In the genomic region with DNA sequence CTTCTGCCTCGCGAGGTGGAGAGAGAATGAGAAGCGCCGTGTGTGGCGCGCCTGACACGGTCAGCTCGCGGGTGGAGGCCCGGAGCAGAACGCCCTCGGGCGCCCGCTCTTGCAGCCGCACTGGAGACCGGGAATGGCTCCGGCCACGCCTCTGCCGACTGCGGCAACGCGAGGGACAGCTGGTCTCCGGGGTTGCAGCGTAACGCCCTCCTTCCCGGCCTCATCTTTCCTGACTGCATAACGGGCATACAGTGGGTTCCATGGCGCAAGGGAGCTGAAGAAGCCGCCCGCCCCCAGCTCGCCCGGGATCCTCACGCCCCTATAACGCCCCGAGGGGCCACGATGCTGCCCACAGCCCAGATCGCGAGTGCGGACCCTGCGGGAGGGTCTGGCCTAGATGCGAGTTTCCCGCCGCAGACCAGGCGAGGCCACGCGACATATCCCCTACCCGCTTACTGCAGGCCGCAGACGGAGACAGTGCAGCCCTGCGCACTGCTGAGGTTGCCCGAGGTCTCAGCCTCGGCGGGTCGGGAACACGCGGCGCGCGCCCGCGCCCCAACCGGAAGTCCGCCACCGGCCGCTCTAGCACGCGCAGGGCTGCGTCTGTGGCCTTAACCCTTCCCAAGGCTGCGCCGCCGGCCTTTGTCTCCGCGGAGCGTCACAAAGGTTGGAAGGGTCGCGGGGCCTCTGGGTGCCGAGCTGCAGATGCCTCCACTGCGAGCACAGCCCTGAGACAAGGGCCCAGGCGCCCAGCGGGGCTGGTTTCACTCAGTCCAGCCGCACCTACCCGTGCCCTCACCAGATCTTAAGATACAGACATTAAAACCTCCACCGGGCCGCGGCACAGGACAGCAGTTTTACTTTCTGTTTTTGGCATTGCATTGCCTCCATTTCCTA, we compare ENCODE assay signal across 1 cellular context.
TF ChIP-seq lines count a peak whose summit lies in the region.

No MANE protein-coding gene starts in this region.

TF ChIP-seq in K562, 482 proteins besides CTCF, POLR2A, EP300 and RAD21 (continued from another document and continues in another):
- TF ChIP-seq, protein P1, sequence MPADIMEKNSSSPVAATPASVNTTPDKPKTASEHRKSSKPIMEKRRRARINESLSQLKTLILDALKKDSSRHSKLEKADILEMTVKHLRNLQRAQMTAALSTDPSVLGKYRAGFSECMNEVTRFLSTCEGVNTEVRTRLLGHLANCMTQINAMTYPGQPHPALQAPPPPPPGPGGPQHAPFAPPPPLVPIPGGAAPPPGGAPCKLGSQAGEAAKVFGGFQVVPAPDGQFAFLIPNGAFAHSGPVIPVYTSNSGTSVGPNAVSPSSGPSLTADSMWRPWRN (IDR thresholded peaks at IDR 0.05; ENCODE audit: low read depth): no peak
- TF ChIP-seq, protein P2, sequence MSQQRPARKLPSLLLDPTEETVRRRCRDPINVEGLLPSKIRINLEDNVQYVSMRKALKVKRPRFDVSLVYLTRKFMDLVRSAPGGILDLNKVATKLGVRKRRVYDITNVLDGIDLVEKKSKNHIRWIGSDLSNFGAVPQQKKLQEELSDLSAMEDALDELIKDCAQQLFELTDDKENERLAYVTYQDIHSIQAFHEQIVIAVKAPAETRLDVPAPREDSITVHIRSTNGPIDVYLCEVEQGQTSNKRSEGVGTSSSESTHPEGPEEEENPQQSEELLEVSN (IDR thresholded peaks at IDR 0.05; ENCODE audit: borderline replicate concordance in 1 of 2, extremely low read depth in 1 of 2, insufficient read depth in 1 of 2, insufficient read length in 1 of 2, low read depth in 1 of 2, low read length in 1 of 2, poor library complexity in 1 of 2, severe bottlenecking in 1 of 2): peak; percentile 96 to 98
- TF ChIP-seq CHD1 (IDR thresholded peaks at IDR 0.05; ENCODE audit: low read length) (no peak), XRCC4 (IDR thresholded peaks at IDR 0.05; ENCODE audit: extremely low read depth, insufficient read depth, insufficient read length) (no peak), RBM22 (IDR thresholded peaks at IDR 0.05; ENCODE audit: low read depth, low read length, poor library complexity, severe bottlenecking) (peak; percentile 86), HNRNPK (IDR thresholded peaks at IDR 0.05; ENCODE audit: low read depth, low read length, poor library complexity, severe bottlenecking) (no peak), SREBF2 (CRISPR knock-in tag; IDR thresholded peaks at IDR 0.05) (no peak), BRD4 (IDR thresholded peaks at IDR 0.05) (peak; percentile 63; the same call in 1 of the 2 replicates), ZBED1 (IDR thresholded peaks at IDR 0.05) (0 out of 2 replicates have a peak, but pooled peaks have one; percentile 60), SRSF3 (IDR thresholded peaks at IDR 0.05; ENCODE audit: insufficient read depth, low read length) (no peak), KAT8 (IDR thresholded peaks at IDR 0.05; ENCODE audit: low read depth) (no peak), KDM2B (CRISPR knock-in tag; IDR thresholded peaks at IDR 0.05) (no peak), KLF13 (tag; IDR thresholded peaks at IDR 0.05; ENCODE audit: borderline replicate concordance, low read depth) (peak; percentile 62), ZKSCAN3 (CRISPR knock-in tag; IDR thresholded peaks at IDR 0.05) (no peak), SOX6 (IDR thresholded peaks at IDR 0.05) (peak; percentile 50), ZZZ3 (IDR thresholded peaks at IDR 0.05) (no peak), POLR2G (IDR thresholded peaks at IDR 0.05; ENCODE audit: low read depth, low read length) (peak; percentile 98), ARHGAP35 (IDR thresholded peaks at IDR 0.05; ENCODE audit: partially characterized antibody) (no peak), ZNF445 (CRISPR knock-in tag; IDR thresholded peaks at IDR 0.05; ENCODE audit: low read depth) (no peak), PHB2 (IDR thresholded peaks at IDR 0.05; ENCODE audit: low read depth) (no peak; the same call in 1 of the 2 replicates), ZBTB1 (CRISPR knock-in tag; IDR thresholded peaks at IDR 0.05; ENCODE audit: borderline replicate concordance, low read depth) (no peak), TCF7L2 (IDR thresholded peaks at IDR 0.05; ENCODE audit: low read depth, low read length) (no peak), MCM7 (IDR thresholded peaks at IDR 0.05) (no peak), TBL1XR1 (IDR thresholded peaks at IDR 0.05; ENCODE audit: low read length in 2 of 2) (peak in 1 of 2 experiments; percentile 40; a peak in 1 of 4 replicates), PTBP1 (IDR thresholded peaks at IDR 0.05; ENCODE audit: low read depth, low read length) (no peak), KLF1 (tag; IDR thresholded peaks at IDR 0.05) (peak; percentile 87), CXXC5 (CRISPR knock-in tag; IDR thresholded peaks at IDR 0.05) (peak; percentile 87), ATF1 (CRISPR knock-in tag; IDR thresholded peaks at IDR 0.05) (no peak), ATF1 (tag; IDR thresholded peaks at IDR 0.05) (peak; percentile 76), SRSF7 (optimal IDR thresholded peaks at IDR 0.05; ENCODE audit: low read depth, low read length) (no peak), ZNF57 (CRISPR knock-in tag; IDR thresholded peaks at IDR 0.05) (no peak), GABPB1 (CRISPR knock-in tag; IDR thresholded peaks at IDR 0.05) (peak; percentile 99), XRCC5 (IDR thresholded peaks at IDR 0.05; ENCODE audit: low read depth, low read length) (no peak), ZNF121 (CRISPR knock-in tag; conservative IDR thresholded peaks at IDR 0.05) (no peak), C11orf30 (IDR thresholded peaks at IDR 0.05; ENCODE audit: low read depth) (peak; percentile 70), JUND (IDR thresholded peaks at IDR 0.05; ENCODE audit: borderline replicate concordance, low read depth, low read length) (peak; percentile 64; the same call in 1 of the 2 replicates), JUND (tag; IDR thresholded peaks at IDR 0.05; ENCODE audit: borderline replicate concordance, low read depth, low read length) (no peak; the same call in 2 of the 3 replicates), E2F3 (CRISPR knock-in tag; IDR thresholded peaks at IDR 0.05) (peak; percentile 63), YBX1 (IDR thresholded peaks at IDR 0.05) (no peak), MIER1 (IDR thresholded peaks at IDR 0.05; ENCODE audit: low read depth) (no peak), ATF7 (IDR thresholded peaks at IDR 0.05) (peak; percentile 76; the same call in 1 of the 2 replicates), RHOXF2B (CRISPR knock-in tag; conservative IDR thresholded peaks at IDR 0.05) (no peak), POLR2AphosphoS2 (IDR thresholded peaks at IDR 0.05; ENCODE audit: low read length) (peak; percentile 58; the same call in 1 of the 2 replicates), NCOA4 (IDR thresholded peaks at IDR 0.05; ENCODE audit: partially characterized antibody) (no peak), ARNT (IDR thresholded peaks at IDR 0.05) (no peak), ZNF551 (CRISPR knock-in tag; IDR thresholded peaks at IDR 0.05) (no peak), BMI1 (IDR thresholded peaks at IDR 0.05; ENCODE audit: low read length) (no peak), CAMTA2 (CRISPR knock-in tag; conservative IDR thresholded peaks at IDR 0.05) (no peak)
- TF ChIP-seq, protein P3, sequence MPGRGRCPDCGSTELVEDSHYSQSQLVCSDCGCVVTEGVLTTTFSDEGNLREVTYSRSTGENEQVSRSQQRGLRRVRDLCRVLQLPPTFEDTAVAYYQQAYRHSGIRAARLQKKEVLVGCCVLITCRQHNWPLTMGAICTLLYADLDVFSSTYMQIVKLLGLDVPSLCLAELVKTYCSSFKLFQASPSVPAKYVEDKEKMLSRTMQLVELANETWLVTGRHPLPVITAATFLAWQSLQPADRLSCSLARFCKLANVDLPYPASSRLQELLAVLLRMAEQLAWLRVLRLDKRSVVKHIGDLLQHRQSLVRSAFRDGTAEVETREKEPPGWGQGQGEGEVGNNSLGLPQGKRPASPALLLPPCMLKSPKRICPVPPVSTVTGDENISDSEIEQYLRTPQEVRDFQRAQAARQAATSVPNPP (IDR thresholded peaks at IDR 0.05; ENCODE audit: borderline replicate concordance, insufficient read depth, insufficient read length): no peak
- TF ChIP-seq, protein P4, sequence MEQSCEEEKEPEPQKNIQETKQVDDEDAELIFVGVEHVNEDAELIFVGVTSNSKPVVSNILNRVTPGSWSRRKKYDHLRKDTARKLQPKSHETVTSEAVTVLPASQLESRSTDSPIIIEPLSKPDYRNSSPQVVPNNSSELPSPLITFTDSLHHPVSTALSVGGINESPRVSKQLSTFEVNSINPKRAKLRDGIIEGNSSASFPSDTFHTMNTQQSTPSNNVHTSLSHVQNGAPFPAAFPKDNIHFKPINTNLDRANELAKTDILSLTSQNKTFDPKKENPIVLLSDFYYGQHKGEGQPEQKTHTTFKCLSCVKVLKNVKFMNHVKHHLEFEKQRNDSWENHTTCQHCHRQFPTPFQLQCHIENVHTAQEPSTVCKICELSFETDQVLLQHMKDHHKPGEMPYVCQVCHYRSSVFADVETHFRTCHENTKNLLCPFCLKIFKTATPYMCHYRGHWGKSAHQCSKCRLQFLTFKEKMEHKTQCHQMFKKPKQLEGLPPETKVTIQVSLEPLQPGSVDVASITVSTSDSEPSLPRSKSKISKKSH (CRISPR knock-in tag; IDR thresholded peaks at IDR 0.05): no peak
- TF ChIP-seq, protein P5, sequence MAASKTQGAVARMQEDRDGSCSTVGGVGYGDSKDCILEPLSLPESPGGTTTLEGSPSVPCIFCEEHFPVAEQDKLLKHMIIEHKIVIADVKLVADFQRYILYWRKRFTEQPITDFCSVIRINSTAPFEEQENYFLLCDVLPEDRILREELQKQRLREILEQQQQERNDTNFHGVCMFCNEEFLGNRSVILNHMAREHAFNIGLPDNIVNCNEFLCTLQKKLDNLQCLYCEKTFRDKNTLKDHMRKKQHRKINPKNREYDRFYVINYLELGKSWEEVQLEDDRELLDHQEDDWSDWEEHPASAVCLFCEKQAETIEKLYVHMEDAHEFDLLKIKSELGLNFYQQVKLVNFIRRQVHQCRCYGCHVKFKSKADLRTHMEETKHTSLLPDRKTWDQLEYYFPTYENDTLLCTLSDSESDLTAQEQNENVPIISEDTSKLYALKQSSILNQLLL (CRISPR knock-in tag; IDR thresholded peaks at IDR 0.05; ENCODE audit: borderline replicate concordance): no peak
- TF ChIP-seq, protein P6, sequence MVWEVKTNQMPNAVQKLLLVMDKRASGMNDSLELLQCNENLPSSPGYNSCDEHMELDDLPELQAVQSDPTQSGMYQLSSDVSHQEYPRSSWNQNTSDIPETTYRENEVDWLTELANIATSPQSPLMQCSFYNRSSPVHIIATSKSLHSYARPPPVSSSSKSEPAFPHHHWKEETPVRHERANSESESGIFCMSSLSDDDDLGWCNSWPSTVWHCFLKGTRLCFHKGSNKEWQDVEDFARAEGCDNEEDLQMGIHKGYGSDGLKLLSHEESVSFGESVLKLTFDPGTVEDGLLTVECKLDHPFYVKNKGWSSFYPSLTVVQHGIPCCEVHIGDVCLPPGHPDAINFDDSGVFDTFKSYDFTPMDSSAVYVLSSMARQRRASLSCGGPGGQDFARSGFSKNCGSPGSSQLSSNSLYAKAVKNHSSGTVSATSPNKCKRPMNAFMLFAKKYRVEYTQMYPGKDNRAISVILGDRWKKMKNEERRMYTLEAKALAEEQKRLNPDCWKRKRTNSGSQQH (CRISPR knock-in tag; IDR thresholded peaks at IDR 0.05): no peak
- TF ChIP-seq, protein P7, sequence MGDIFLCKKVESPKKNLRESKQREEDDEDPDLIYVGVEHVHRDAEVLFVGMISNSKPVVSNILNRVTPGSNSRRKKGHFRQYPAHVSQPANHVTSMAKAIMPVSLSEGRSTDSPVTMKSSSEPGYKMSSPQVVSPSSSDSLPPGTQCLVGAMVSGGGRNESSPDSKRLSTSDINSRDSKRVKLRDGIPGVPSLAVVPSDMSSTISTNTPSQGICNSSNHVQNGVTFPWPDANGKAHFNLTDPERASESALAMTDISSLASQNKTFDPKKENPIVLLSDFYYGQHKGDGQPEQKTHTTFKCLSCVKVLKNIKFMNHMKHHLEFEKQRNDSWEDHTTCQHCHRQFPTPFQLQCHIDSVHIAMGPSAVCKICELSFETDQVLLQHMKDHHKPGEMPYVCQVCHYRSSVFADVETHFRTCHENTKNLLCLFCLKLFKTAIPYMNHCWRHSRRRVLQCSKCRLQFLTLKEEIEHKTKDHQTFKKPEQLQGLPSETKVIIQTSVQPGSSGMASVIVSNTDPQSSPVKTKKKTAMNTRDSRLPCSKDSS (IDR thresholded peaks at IDR 0.05; ENCODE audit: low read depth, partially characterized antibody): no peak
- TF ChIP-seq, protein P8, sequence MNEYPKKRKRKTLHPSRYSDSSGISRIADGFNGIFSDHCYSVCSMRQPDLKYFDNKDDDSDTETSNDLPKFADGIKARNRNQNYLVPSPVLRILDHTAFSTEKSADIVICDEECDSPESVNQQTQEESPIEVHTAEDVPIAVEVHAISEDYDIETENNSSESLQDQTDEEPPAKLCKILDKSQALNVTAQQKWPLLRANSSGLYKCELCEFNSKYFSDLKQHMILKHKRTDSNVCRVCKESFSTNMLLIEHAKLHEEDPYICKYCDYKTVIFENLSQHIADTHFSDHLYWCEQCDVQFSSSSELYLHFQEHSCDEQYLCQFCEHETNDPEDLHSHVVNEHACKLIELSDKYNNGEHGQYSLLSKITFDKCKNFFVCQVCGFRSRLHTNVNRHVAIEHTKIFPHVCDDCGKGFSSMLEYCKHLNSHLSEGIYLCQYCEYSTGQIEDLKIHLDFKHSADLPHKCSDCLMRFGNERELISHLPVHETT (CRISPR knock-in tag; conservative IDR thresholded peaks at IDR 0.05 in 1 of 2, IDR thresholded peaks at IDR 0.05 in 1 of 2): peak in 1 of 2 experiments; percentile 48; a peak in 1 of 4 replicates
- TF ChIP-seq, protein P9, sequence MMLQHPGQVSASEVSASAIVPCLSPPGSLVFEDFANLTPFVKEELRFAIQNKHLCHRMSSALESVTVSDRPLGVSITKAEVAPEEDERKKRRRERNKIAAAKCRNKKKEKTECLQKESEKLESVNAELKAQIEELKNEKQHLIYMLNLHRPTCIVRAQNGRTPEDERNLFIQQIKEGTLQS (IDR thresholded peaks at IDR 0.05): no peak
- TF ChIP-seq, protein P9 (CRISPR knock-in tag; conservative IDR thresholded peaks at IDR 0.05): no peak; the same call in 1 of the 2 replicates
- TF ChIP-seq, protein P10, sequence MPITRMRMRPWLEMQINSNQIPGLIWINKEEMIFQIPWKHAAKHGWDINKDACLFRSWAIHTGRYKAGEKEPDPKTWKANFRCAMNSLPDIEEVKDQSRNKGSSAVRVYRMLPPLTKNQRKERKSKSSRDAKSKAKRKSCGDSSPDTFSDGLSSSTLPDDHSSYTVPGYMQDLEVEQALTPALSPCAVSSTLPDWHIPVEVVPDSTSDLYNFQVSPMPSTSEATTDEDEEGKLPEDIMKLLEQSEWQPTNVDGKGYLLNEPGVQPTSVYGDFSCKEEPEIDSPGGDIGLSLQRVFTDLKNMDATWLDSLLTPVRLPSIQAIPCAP (CRISPR knock-in tag; IDR thresholded peaks at IDR 0.05; ENCODE audit: borderline replicate concordance): no peak; the same call in 1 of the 2 replicates
- TF ChIP-seq, protein P11, sequence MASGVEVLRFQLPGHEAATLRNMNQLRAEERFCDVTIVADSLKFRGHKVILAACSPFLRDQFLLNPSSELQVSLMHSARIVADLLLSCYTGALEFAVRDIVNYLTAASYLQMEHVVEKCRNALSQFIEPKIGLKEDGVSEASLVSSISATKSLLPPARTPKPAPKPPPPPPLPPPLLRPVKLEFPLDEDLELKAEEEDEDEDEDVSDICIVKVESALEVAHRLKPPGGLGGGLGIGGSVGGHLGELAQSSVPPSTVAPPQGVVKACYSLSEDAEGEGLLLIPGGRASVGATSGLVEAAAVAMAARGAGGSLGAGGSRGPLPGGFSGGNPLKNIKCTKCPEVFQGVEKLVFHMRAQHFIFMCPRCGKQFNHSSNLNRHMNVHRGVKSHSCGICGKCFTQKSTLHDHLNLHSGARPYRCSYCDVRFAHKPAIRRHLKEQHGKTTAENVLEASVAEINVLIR (CRISPR knock-in tag; IDR thresholded peaks at IDR 0.05): no peak
